Comparison of ENCODE assay signal across 23 cellular contexts in genomic region chr20:5181492-5181891, GRCh38. TPM values are rescaled to one million over a fixed set of nuclear protein-coding genes. Genes with fewer than 3 reads are reported as not detected.
DNase-seq lines count a peak whose midpoint lies in the region; ATAC-seq, FAIRE-seq and TF ChIP-seq lines count a peak whose summit lies in the region.
"Had no signal": no experiment of that assay in that cellular context is flagged by ENCODE, and none has a peak within 500 bp of the region (broad histone marks: within the 10 kb centered on the region; RNA-seq: fewer than 3 reads in every experiment).

No MANE protein-coding gene starts in this region.

- no peak overlapping the region for H3K27ac Mint-ChIP-seq in T-helper 2 cell treated with Interferon-gamma antibody and Interleukin-4, amounts not matched to agents 5 μg/mL and 100 μg/mL, for 36 hours
- H3K27ac Mint-ChIP-seq: activated CD4-positive, alpha-beta memory T cell treated with anti-CD3 and anti-CD28 coated beads for 36 hours; CD4-positive, alpha-beta T cell had no signal

- H3K9me3 Mint-ChIP-seq in T-helper 2 cell treated with Interferon-gamma antibody and Interleukin-4, amounts not matched to agents 5 μg/mL and 100 μg/mL, for 36 hours, result no peaks in the 10 kb centered on the region
- H3K9me3 Mint-ChIP-seq: activated CD4-positive, alpha-beta memory T cell treated with anti-CD3 and anti-CD28 coated beads for 36 hours; CD4-positive, alpha-beta T cell; nephron progenitor cell; stimulated activated naive CD8-positive, alpha-beta T cell treated with anti-CD3 and anti-CD28 coated beads, Interleukin-15, Interleukin-2, amounts not matched to agents 100 ng/mL and 50 ng/mL, for 24 hours had no signal

- WGBS in A549 (ENCODE audit: missing lambda C conversion rate), result 40% methylated on average over 2 of the region's 2 CpGs

- no peak overlapping the region for H3K4me3 Mint-ChIP-seq in T-helper 2 cell treated with Interferon-gamma antibody and Interleukin-4, amounts not matched to agents 5 μg/mL and 100 μg/mL, for 36 hours
- H3K4me3 Mint-ChIP-seq: activated CD4-positive, alpha-beta memory T cell treated with anti-CD3 and anti-CD28 coated beads for 36 hours; CD4-positive, alpha-beta T cell; nephron progenitor cell; stimulated activated naive CD8-positive, alpha-beta T cell treated with anti-CD3 and anti-CD28 coated beads, Interleukin-15, Interleukin-2, amounts not matched to agents 100 ng/mL and 50 ng/mL, for 24 hours had no signal

- 0 out of 3 replicates have a peak, but pooled peaks cover 10% of the 10 kb centered on the region for H3K4me1 ChIP-seq in A549

- no peak for TF ChIP-seq RAD21 in A549 (conservative IDR thresholded peaks at IDR 0.05 in 1 of 2, IDR thresholded peaks at IDR 0.05 in 1 of 2)

- CTCF ChIA-PET in A549 (lab: Yijun Ruan, JAX), result interaction anchor here (0.8 to 6.0 kb wide), 4 partner anchors 11 to 55 kb away, joined by 3 to 56 read pairs (median 14); partner anchors contain the start of gene CDS2

- no peak overlapping the region for H3K4me3 ChIP-seq in A549
- H3K4me3 ChIP-seq: hepatocyte, tibial nerve had no signal

- no peak overlapping the region for H3K4me2 ChIP-seq in A549
- H3K4me2 ChIP-seq: hepatocyte had no signal

- no peak for DNase-seq in A549 (ENCODE audit: low read depth in 1 of 2, low spot score in 1 of 2)
- DNase-seq in DMS53 (lab: John Stamatoyannopoulos, UW), result peak; percentile 85
- peak; percentile 35 for DNase-seq in NCI-H748 treated with DMSO at 0.1 percent for 48 hours (lab: John Stamatoyannopoulos, UW)
- DNase-seq in left colon, result no peak
- DNase-seq in T-helper 2 cell treated with Interferon-gamma antibody and Interleukin-4, amounts not matched to agents 5 μg/mL and 100 μg/mL, for 36 hours (ENCODE audit: low spot score), result no peak
- DNase-seq in activated T-cell treated with anti-CD3 and anti-CD28 coated beads for 4 hours, result no peak
- DNase-seq: activated CD4-positive, alpha-beta memory T cell treated with anti-CD3 and anti-CD28 coated beads for 36 hours; activated CD4-positive, CD25-positive, alpha-beta regulatory T cell; activated gamma-delta T cell; CD4-positive, alpha-beta T cell; GDM1; NCI-H1105 treated with DMSO at 0.1 percent for 48 hours; NCI-H2107; NCI-H524 treated with DMSO at 0.1 percent for 48 hours; nephron progenitor cell; stimulated activated CD4-positive, alpha-beta T cell treated with anti-CD3 and anti-CD28 coated beads, Interleukin-15, amount 100 ng/mL, for 24 hours; T1000 had no signal

- no peaks in the 10 kb centered on the region for H3K9me3 ChIP-seq in A549
- H3K9me3 ChIP-seq: tibial nerve had no signal

- no peak for ATAC-seq in A549
- ATAC-seq in left colon, result peak; percentile 85
- no peak for ATAC-seq in HG02610 (IDR thresholded peaks at IDR 0.05; ENCODE audit: unreplicated experiment)
- ATAC-seq: sciatic nerve had no signal

- no peaks in the 10 kb centered on the region for H3K4me1 Mint-ChIP-seq in T-helper 2 cell treated with Interferon-gamma antibody and Interleukin-4, amounts not matched to agents 5 μg/mL and 100 μg/mL, for 36 hours (ENCODE audit: low read depth)

- POLR2A ChIA-PET in A549 (lab: Yijun Ruan, JAX), result no interaction called here

- intact Hi-C loops in left colon (cut with DNase I, micrococcal nuclease), result loop anchor here in 1 of 2 donors (10.0 kb wide), 1 partner anchor 47 kb away; no protein-coding TSS in a partner anchor

- no peak for TF ChIP-seq CTCF in A549 (IDR thresholded peaks at IDR 0.05)

- no peak for TF ChIP-seq EP300 in A549 (IDR thresholded peaks at IDR 0.05)

- TF ChIP-seq POLR2A in A549 (IDR thresholded peaks at IDR 0.05; ENCODE audit: low read length), result no peak

- peak; percentile 70 for FAIRE-seq in A549 (lab: Jason Lieb, UNC)

- no peaks in the 10 kb centered on the region for H3K27me3 Mint-ChIP-seq in T-helper 2 cell treated with Interferon-gamma antibody and Interleukin-4, amounts not matched to agents 5 μg/mL and 100 μg/mL, for 36 hours (ENCODE audit: low read depth)
- H3K27me3 Mint-ChIP-seq: activated CD4-positive, alpha-beta memory T cell treated with anti-CD3 and anti-CD28 coated beads for 36 hours; CD4-positive, alpha-beta T cell; stimulated activated naive CD8-positive, alpha-beta T cell treated with anti-CD3 and anti-CD28 coated beads, Interleukin-15, Interleukin-2, amounts not matched to agents 100 ng/mL and 50 ng/mL, for 24 hours had no signal

- peaks cover 23% of the 10 kb centered on the region for H3K36me3 Mint-ChIP-seq in T-helper 2 cell treated with Interferon-gamma antibody and Interleukin-4, amounts not matched to agents 5 μg/mL and 100 μg/mL, for 36 hours (ENCODE audit: low read depth)

- no peak overlapping the region for H3K27ac ChIP-seq in A549
- H3K27ac ChIP-seq: hepatocyte, parathyroid adenoma had no signal

TF ChIP-seq in A549, 52 proteins besides CTCF, POLR2A, EP300 and RAD21:
- no peak for TF ChIP-seq MAFK (IDR thresholded peaks at IDR 0.05; ENCODE audit: partially characterized antibody)
- no peak for TF ChIP-seq MYC (IDR thresholded peaks at IDR 0.05; ENCODE audit: borderline replicate concordance, low read length)
- no peak for TF ChIP-seq CBX2 (IDR thresholded peaks at IDR 0.05; ENCODE audit: borderline replicate concordance, low read depth)
- TF ChIP-seq SMC3 (IDR thresholded peaks at IDR 0.05), result no peak
- TF ChIP-seq REST (IDR thresholded peaks at IDR 0.05), result no peak
- no peak for TF ChIP-seq E2F6 (IDR thresholded peaks at IDR 0.05; ENCODE audit: borderline replicate concordance, low read depth)
- no peak for TF ChIP-seq POLR2AphosphoS2 (conservative IDR thresholded peaks at IDR 0.05; ENCODE audit: low read length)
- no peak for TF ChIP-seq RFX5 (IDR thresholded peaks at IDR 0.05)
- TF ChIP-seq FOSB (CRISPR knock-in tag; IDR thresholded peaks at IDR 0.05), result no peak
- no peak for TF ChIP-seq BHLHE40 (IDR thresholded peaks at IDR 0.05; ENCODE audit: low read depth, low read length)
- TF ChIP-seq KDM5A (IDR thresholded peaks at IDR 0.05), result no peak
- TF ChIP-seq JUNB (IDR thresholded peaks at IDR 0.05), result no peak
- no peak for TF ChIP-seq SREBF2 (IDR thresholded peaks at IDR 0.05)
- no peak for TF ChIP-seq MAX (IDR thresholded peaks at IDR 0.05)
- TF ChIP-seq RNF2 (IDR thresholded peaks at IDR 0.05; ENCODE audit: borderline replicate concordance, low read depth), result no peak
- TF ChIP-seq USF2 (IDR thresholded peaks at IDR 0.05), result no peak
- no peak for TF ChIP-seq TFCP2L1 (CRISPR knock-in tag; IDR thresholded peaks at IDR 0.05)
- no peak for TF ChIP-seq TP53 (CRISPR knock-in tag; IDR thresholded peaks at IDR 0.05)

RNA-seq across cellular contexts. Expression of gene CDS2, which starts 54.7 kb away (rescaled TPM):
- polyA plus RNA-seq in A549 (2011; rRNA removed) (106 and 128 TPM in 2 replicates), A549 (2017; fragmentation: RNase III; extraction: RNeasy Plus Mini Kit Qiagen cat#74134 plus additional on column Dnase treatment) (34.0 to 44.0 TPM (median 37.4 TPM) in 3 replicates)
- polyA plus RNA-seq in A549 (2012; cell fraction: cytosol; rRNA removed), result 26.2 and 34.1 TPM in 2 replicates
- 13.9 and 27.4 TPM in 2 replicates for polyA plus RNA-seq in A549 (2012; cell fraction: nucleus; rRNA removed)
- polyA minus RNA-seq in A549 (2011; rRNA and poly(A)+ RNA removed), result 100 TPM in 2 replicates
- total RNA-seq in left colon, result 10 to 100 TPM; 33.4 to 42.6 TPM

Comparison
In these comparisons a context has a peak if more than half of its experiments do, and no peak if none do; other contexts are left out.
1. DNase-seq: peak in DMS53 (single experiment) and NCI-H748 treated with DMSO at 0.1 percent for 48 hours (single experiment); none in A549 (0 of 2), left colon (0 of 2), T-helper 2 cell treated with Interferon-gamma antibody and Interleukin-4, amounts not matched to agents 5 μg/mL and 100 μg/mL, for 36 hours (single experiment) and activated T-cell treated with anti-CD3 and anti-CD28 coated beads for 4 hours (single experiment).